33 cellular contexts compared by ENCODE assay signal in genomic region chr6:43420012-43420411, GRCh38. TPM values are rescaled to one million over a fixed set of nuclear protein-coding genes. Genes with fewer than 3 reads are reported as not detected.
A peak's percentile ranks its signal among the peaks of the same experiment; 100 is the strongest.
DNase-seq lines count a peak whose midpoint lies in the region; ATAC-seq, FAIRE-seq and TF ChIP-seq lines count a peak whose summit lies in the region.
"Had no signal": no experiment of that assay in that cellular context is flagged by ENCODE, and none has a peak within 500 bp of the region (broad histone marks: within the 10 kb centered on the region; RNA-seq: fewer than 3 reads in every experiment).

No MANE protein-coding gene starts in this region.

- H3K9ac ChIP-seq in K562 (ENCODE audit: insufficient read depth in 1 of 2, low read depth in 2 of 2, low read length in 2 of 2), result no peak overlapping the region
- H3K9ac ChIP-seq: BLaER1; BLaER1 treated with 17β-estradiol and CSF1 and Interleukin-3, amounts not matched to agents 10 nM and 100 nM had no signal

- no peak overlapping the region for H3K4me2 ChIP-seq in K562 (ENCODE audit: insufficient read depth, low read length)
- H3K4me2 ChIP-seq: A549; BLaER1; BLaER1 treated with 17β-estradiol and CSF1 and Interleukin-3, amounts not matched to agents 10 nM and 100 nM had no signal

- H3K4me1 Mint-ChIP-seq in activated naive CD4-positive, alpha-beta T cell treated with anti-CD3 and anti-CD28 coated beads, Interleukin-2, amount 50 U/mL, for 24 hours, result no peaks in the 10 kb centered on the region
- H3K4me1 Mint-ChIP-seq in T-helper 17 cell, result no peaks in the 10 kb centered on the region
- H3K4me1 Mint-ChIP-seq: B cell; CD14-positive monocyte; CD4-positive, alpha-beta memory T cell; CD4-positive, CD25-positive, alpha-beta regulatory T cell; CD8-positive, alpha-beta memory T cell had no signal

- no peak overlapping the region for H3K4me3 Mint-ChIP-seq in activated naive CD4-positive, alpha-beta T cell treated with anti-CD3 and anti-CD28 coated beads, Interleukin-2, amount 50 U/mL, for 24 hours
- no peak overlapping the region for H3K4me3 Mint-ChIP-seq in T-helper 17 cell
- H3K4me3 Mint-ChIP-seq: B cell; CD14-positive monocyte; CD4-positive, alpha-beta memory T cell; CD4-positive, alpha-beta T cell; CD4-positive, CD25-positive, alpha-beta regulatory T cell; CD8-positive, alpha-beta memory T cell; CD8-positive, alpha-beta T cell had no signal

- no peaks in the 10 kb centered on the region for H3K27me3 Mint-ChIP-seq in activated naive CD4-positive, alpha-beta T cell treated with anti-CD3 and anti-CD28 coated beads, Interleukin-2, amount 50 U/mL, for 24 hours
- H3K27me3 Mint-ChIP-seq in T-helper 17 cell, result no peaks in the 10 kb centered on the region
- H3K27me3 Mint-ChIP-seq: CD4-positive, alpha-beta T cell had no signal

- no peaks in the 10 kb centered on the region for H3K36me3 ChIP-seq in K562 (ENCODE audit: control insufficient read depth, insufficient read depth, low read length)
- H3K36me3 ChIP-seq: BE2C; BLaER1; BLaER1 treated with 17β-estradiol and CSF1 and Interleukin-3, amounts not matched to agents 10 nM and 100 nM had no signal

- no peak for FAIRE-seq in K562 (lab: Jason Lieb, UNC)
- FAIRE-seq: A204.1, A549, D721Med had no signal

- H3K27ac ChIP-seq in K562 (ENCODE audit: extremely low read depth, low read depth, low read length), result no peak overlapping the region
- H3K27ac ChIP-seq: 22Rv1; A549; BLaER1; BLaER1 treated with 17β-estradiol and CSF1 and Interleukin-3, amounts not matched to agents 10 nM and 100 nM; C4-2B had no signal

- no peaks in the 10 kb centered on the region for H3K9me3 Mint-ChIP-seq in activated naive CD4-positive, alpha-beta T cell treated with anti-CD3 and anti-CD28 coated beads, Interleukin-2, amount 50 U/mL, for 24 hours
- H3K9me3 Mint-ChIP-seq: CD4-positive, alpha-beta memory T cell; CD4-positive, alpha-beta T cell; CD8-positive, alpha-beta memory T cell; CD8-positive, alpha-beta T cell had no signal

- CTCF ChIA-PET in K562 (lab: Yijun Ruan, JAX; ENCODE audit: low intra/inter-chr PET ratio), result no interaction called here

- in situ Hi-C loops in K562 (cut with MboI), result no loop called here

- ATAC-seq in K562 (no peak), T-helper 17 cell (no peak)
- ATAC-seq: A549; CD8-positive, alpha-beta T cell had no signal

- H3K9me3 ChIP-seq in K562 (replicated peaks; ENCODE audit: control insufficient read depth, insufficient read depth, low read depth, low read length) (peaks cover 3% of the 10 kb centered on the region; the same call in 1 of the 2 replicates), T-helper 17 cell (ENCODE audit: control insufficient read depth, low read length, poor library complexity, severe bottlenecking) (no peaks in the 10 kb centered on the region)
- H3K9me3 ChIP-seq: A549, BE2C had no signal

- H3K27ac Mint-ChIP-seq in activated naive CD4-positive, alpha-beta T cell treated with anti-CD3 and anti-CD28 coated beads, Interleukin-2, amount 50 U/mL, for 24 hours, result peak overlapping the region; percentile 43
- no peak overlapping the region for H3K27ac Mint-ChIP-seq in T-helper 17 cell
- H3K27ac Mint-ChIP-seq: B cell; CD14-positive monocyte; CD4-positive, alpha-beta T cell; CD8-positive, alpha-beta memory T cell; CD8-positive, alpha-beta T cell had no signal

- WGBS in K562 (ENCODE audit: insufficient coverage, low coverage, missing lambda C conversion rate), result 20% methylated on average over 3 of the region's 3 CpGs

- no peak for TF ChIP-seq POLR2A in K562 (conservative IDR thresholded peaks at IDR 0.05)

- peaks cover 4 to 5% of the 10 kb centered on the region in 2 experiments; a peak in 2 of 5 replicates for H3K27me3 ChIP-seq in K562 (ENCODE audit: control insufficient read depth in 2 of 2, insufficient read depth in 2 of 2, low read length in 2 of 2)
- H3K27me3 ChIP-seq: BLaER1; BLaER1 treated with 17β-estradiol and CSF1 and Interleukin-3, amounts not matched to agents 10 nM and 100 nM had no signal

- no peaks in the 10 kb centered on the region for H3K79me2 ChIP-seq in K562 (ENCODE audit: control insufficient read depth, insufficient read depth, low read length)

- no peak for TF ChIP-seq CTCF in K562 (IDR thresholded peaks at IDR 0.05 in 2 of 3, conservative IDR thresholded peaks at IDR 0.05 in 1 of 3; ENCODE audit: insufficient read depth in 2 of 3, low read depth in 1 of 3, low read length in 3 of 3)

- H3K4me1 ChIP-seq in K562 (replicated peaks in 1 of 2; ENCODE audit: control insufficient read depth in 2 of 2, insufficient read depth in 2 of 2, low read length in 2 of 2), result no peaks in the 10 kb centered on the region
- H3K4me1 ChIP-seq: A549; BE2C; BLaER1; BLaER1 treated with 17β-estradiol and CSF1 and Interleukin-3, amounts not matched to agents 10 nM and 100 nM; Caco-2 had no signal

- H3K4me3 ChIP-seq in K562, result no peak overlapping the region
- H3K4me3 ChIP-seq: A549; BLaER1; BLaER1 treated with 17β-estradiol and CSF1 and Interleukin-3, amounts not matched to agents 10 nM and 100 nM had no signal

- no peak for TF ChIP-seq EP300 in K562 (IDR thresholded peaks at IDR 0.05; ENCODE audit: low read length)

- no peaks in the 10 kb centered on the region for H3K9me1 ChIP-seq in K562 (ENCODE audit: control insufficient read depth, insufficient read depth, low read length)

- H2AFZ ChIP-seq in K562 (ENCODE audit: low read depth, low read length), result no peak overlapping the region

- BruUV-seq in K562 (replicated peaks; lab: Mats Ljungman, UMichigan), result no TSS peak

- no peak for DNase-seq in activated naive CD4-positive, alpha-beta T cell treated with anti-CD3 and anti-CD28 coated beads, Interleukin-2, amount 50 U/mL, for 16 hours
- DNase-seq in K562 (ENCODE audit: extremely low read depth in 1 of 4, low spot score in 3 of 4), result no peak
- no peak for DNase-seq in T-helper 17 cell
- DNase-seq: 8988T; ACHN; AML-193; BE2C; C1 segment of cervical spinal cord; Caco-2; Calu3; CD4-positive, alpha-beta memory T cell; CD4-positive, alpha-beta T cell; CD4-positive, CD25-positive, alpha-beta regulatory T cell; CD8-positive, alpha-beta memory T cell; CD8-positive, alpha-beta T cell; COR-L47; DMS 273 treated with DMSO at 0.1 percent for 48 hours; DMS153; DMS53; DMS79; DMS79 treated with DMSO at 0.1 percent for 48 hours; DND-41; EL had no signal

- TF ChIP-seq RAD21 in K562 (CRISPR knock-in tag; conservative IDR thresholded peaks at IDR 0.05 in 1 of 2, IDR thresholded peaks at IDR 0.05 in 1 of 2), result no peak

- POLR2A ChIA-PET in K562 (lab: Yijun Ruan, JAX), result no interaction called here

- intact Hi-C loops in K562 (cut with micrococcal nuclease), result no loop called here

- no peaks in the 10 kb centered on the region for H4K20me1 ChIP-seq in K562 (replicated peaks; ENCODE audit: control insufficient read depth, insufficient read depth, low read length)
- H4K20me1 ChIP-seq: BLaER1; BLaER1 treated with 17β-estradiol and CSF1 and Interleukin-3, amounts not matched to agents 10 nM and 100 nM had no signal

- no peaks in the 10 kb centered on the region for H3K36me3 Mint-ChIP-seq in activated naive CD4-positive, alpha-beta T cell treated with anti-CD3 and anti-CD28 coated beads, Interleukin-2, amount 50 U/mL, for 24 hours
- no peaks in the 10 kb centered on the region for H3K36me3 Mint-ChIP-seq in T-helper 17 cell (ENCODE audit: low read depth)
- H3K36me3 Mint-ChIP-seq: CD14-positive monocyte; CD4-positive, alpha-beta memory T cell; CD4-positive, CD25-positive, alpha-beta regulatory T cell; CD8-positive, alpha-beta memory T cell; CD8-positive, alpha-beta T cell had no signal

RNA-seq across cellular contexts. Expression of gene ABCC10, which starts 7.3 kb away (rescaled TPM):
- total RNA-seq in K562 (2011; cell fraction: chromatin; rRNA removed; ENCODE audit: low replicate concordance), result 98.1 and 219 TPM in 2 replicates
- total RNA-seq in K562 (2011; cell fraction: nucleolus; rRNA removed), result 108 and 125 TPM in 2 replicates
- 89.8 and 98.2 TPM in 2 replicates for total RNA-seq in K562 (2011; cell fraction: nucleoplasm; rRNA removed)
- total RNA-seq in K562 (2014; rRNA removed) (16.5 and 20.4 TPM in 2 replicates), K562 (2014; rRNA removed; fragmentation: Illumina TruSeq; extraction: Trizol) (6.8 and 10.5 TPM in 2 replicates), K562 (2015; rRNA removed; fragmentation: Illumina TruSeq; extraction: Trizol) (13.4 TPM in 2 replicates), K562 (2021) (28.4 and 29.1 TPM in 2 replicates), T-helper 17 cell (10 to 100 TPM; 51.0 to 70.7 TPM)
- polyA plus RNA-seq in K562 (2011; rRNA removed) (13.7 and 23.5 TPM in 2 replicates), K562 (2014; fragmentation: Illumina TruSeq; extraction: Trizol) (21.3 and 25.8 TPM in 2 replicates), K562 (2014; fragmentation: Nextera tagmentation; extraction: Ambion mirVana) (1 to 10 TPM; 2.4 to 2.6 TPM), K562 (2014; rRNA removed) (21.7 and 21.8 TPM in 2 replicates)
- 13.8 and 24.4 TPM in 2 replicates for polyA plus RNA-seq in K562 (2011; cell fraction: cytosol; rRNA removed)
- polyA plus RNA-seq in K562 (2011; cell fraction: nucleus; rRNA removed), result 79.9 and 89.8 TPM in 2 replicates
- 19.5 and 28.6 TPM in 2 replicates for polyA plus RNA-seq in K562 (2012)
- 11.0 and 11.4 TPM in 2 replicates for polyA minus RNA-seq in K562 (2011; rRNA and poly(A)+ RNA removed)
- 15.0 and 21.0 TPM in 2 replicates for polyA minus RNA-seq in K562 (2011; cell fraction: cytosol; rRNA and poly(A)+ RNA removed)
- 16.6 and 23.7 TPM in 2 replicates for polyA minus RNA-seq in K562 (2011; cell fraction: nucleus; rRNA and poly(A)+ RNA removed)

RNA-seq across cellular contexts. Expression of gene DLK2, which starts 35.3 kb away (rescaled TPM):
- total RNA-seq in K562 (2011; cell fraction: chromatin; rRNA removed; ENCODE audit: low replicate concordance), result 0.30 and 1.3 TPM in 2 replicates
- total RNA-seq in K562 (2011; cell fraction: nucleolus; rRNA removed), result 2.2 and 3.3 TPM in 2 replicates
- 1.9 and 2.0 TPM in 2 replicates for total RNA-seq in K562 (2011; cell fraction: nucleoplasm; rRNA removed)
- total RNA-seq in K562 (2014; rRNA removed), result 0.23 and 0.29 TPM in 2 replicates
- total RNA-seq in K562 (2014; rRNA removed; fragmentation: Illumina TruSeq; extraction: Trizol), result not detected in 2 replicates
- total RNA-seq in K562 (2015; rRNA removed; fragmentation: Illumina TruSeq; extraction: Trizol), result 0.11 TPM in 1 of 2 replicates, not detected in the other
- total RNA-seq in K562 (2021), result 0.36 and 0.53 TPM in 2 replicates
- polyA plus RNA-seq in K562 (2011; rRNA removed), result 0.35 and 0.74 TPM in 2 replicates
- polyA plus RNA-seq in K562 (2011; cell fraction: cytosol; rRNA removed), result 1.0 and 1.8 TPM in 2 replicates
- 0.87 and 1.3 TPM in 2 replicates for polyA plus RNA-seq in K562 (2011; cell fraction: nucleus; rRNA removed)
- 0.59 and 0.60 TPM in 2 replicates for polyA plus RNA-seq in K562 (2012)
- 0.16 and 0.37 TPM in 2 replicates for polyA plus RNA-seq in K562 (2014; fragmentation: Illumina TruSeq; extraction: Trizol)
- polyA plus RNA-seq in K562 (2014; fragmentation: Nextera tagmentation; extraction: Ambion mirVana), result not detected
- polyA plus RNA-seq in K562 (2014; rRNA removed), result 0.45 and 0.65 TPM in 2 replicates
- polyA minus RNA-seq in K562 (2011; rRNA and poly(A)+ RNA removed), result 0.25 and 0.27 TPM in 2 replicates
- polyA minus RNA-seq in K562 (2011; cell fraction: cytosol; rRNA and poly(A)+ RNA removed), result not detected in 2 replicates
- 0.13 and 0.44 TPM in 2 replicates for polyA minus RNA-seq in K562 (2011; cell fraction: nucleus; rRNA and poly(A)+ RNA removed)
- under 1 TPM; 0.25 to 0.89 TPM for total RNA-seq in T-helper 17 cell
- total RNA-seq: B cell had no signal
- polyA plus RNA-seq: CD14-positive monocyte had no signal

RNA-seq across cellular contexts. Expression of gene ZNF318, which starts 50.6 kb away (rescaled TPM):
- 31.3 and 42.8 TPM in 2 replicates for total RNA-seq in K562 (2011; cell fraction: chromatin; rRNA removed; ENCODE audit: low replicate concordance)
- total RNA-seq in K562 (2011; cell fraction: nucleolus; rRNA removed), result 14.2 and 16.4 TPM in 2 replicates
- 17.2 and 19.3 TPM in 2 replicates for total RNA-seq in K562 (2011; cell fraction: nucleoplasm; rRNA removed)
- total RNA-seq in K562 (2014; rRNA removed) (7.9 and 10.2 TPM in 2 replicates), K562 (2014; rRNA removed; fragmentation: Illumina TruSeq; extraction: Trizol) (7.5 and 8.6 TPM in 2 replicates), K562 (2015; rRNA removed; fragmentation: Illumina TruSeq; extraction: Trizol) (8.4 and 9.2 TPM in 2 replicates), K562 (2021) (16.9 and 17.8 TPM in 2 replicates), T-helper 17 cell (10 to 100 TPM; 22.5 to 24.0 TPM)
- polyA plus RNA-seq in K562 (2011; rRNA removed) (19.0 and 24.6 TPM in 2 replicates), K562 (2014; fragmentation: Illumina TruSeq; extraction: Trizol) (15.5 and 17.5 TPM in 2 replicates), K562 (2014; fragmentation: Nextera tagmentation; extraction: Ambion mirVana) (1 to 10 TPM; 3.2 to 3.6 TPM), K562 (2014; rRNA removed) (8.7 and 9.7 TPM in 2 replicates)
- 18.0 and 21.3 TPM in 2 replicates for polyA plus RNA-seq in K562 (2011; cell fraction: cytosol; rRNA removed)
- polyA plus RNA-seq in K562 (2011; cell fraction: nucleus; rRNA removed), result 35.5 and 47.6 TPM in 2 replicates
- polyA plus RNA-seq in K562 (2012), result 13.6 and 14.5 TPM in 2 replicates
- polyA minus RNA-seq in K562 (2011; rRNA and poly(A)+ RNA removed), result 36.5 and 39.7 TPM in 2 replicates
- 26.8 and 29.1 TPM in 2 replicates for polyA minus RNA-seq in K562 (2011; cell fraction: cytosol; rRNA and poly(A)+ RNA removed)
- polyA minus RNA-seq in K562 (2011; cell fraction: nucleus; rRNA and poly(A)+ RNA removed), result 13.2 and 26.0 TPM in 2 replicates

RNA-seq across cellular contexts. Expression of gene TJAP1, which starts 57.4 kb away (rescaled TPM):
- total RNA-seq in K562 (2011; cell fraction: chromatin; rRNA removed; ENCODE audit: low replicate concordance), result 43.2 and 99.7 TPM in 2 replicates
- 41.3 and 52.0 TPM in 2 replicates for total RNA-seq in K562 (2011; cell fraction: nucleolus; rRNA removed)
- total RNA-seq in K562 (2011; cell fraction: nucleoplasm; rRNA removed), result 55.1 and 68.1 TPM in 2 replicates
- total RNA-seq in K562 (2014; rRNA removed) (17.0 and 23.1 TPM in 2 replicates), K562 (2014; rRNA removed; fragmentation: Illumina TruSeq; extraction: Trizol) (7.2 TPM in 2 replicates), K562 (2015; rRNA removed; fragmentation: Illumina TruSeq; extraction: Trizol) (11.1 and 11.2 TPM in 2 replicates), K562 (2021) (25.4 and 35.8 TPM in 2 replicates), T-helper 17 cell (10 to 100 TPM; 33.2 to 36.3 TPM)
- polyA plus RNA-seq in K562 (2011; rRNA removed) (16.2 and 25.3 TPM in 2 replicates), K562 (2014; fragmentation: Illumina TruSeq; extraction: Trizol) (17.0 and 21.3 TPM in 2 replicates), K562 (2014; fragmentation: Nextera tagmentation; extraction: Ambion mirVana) (under 1 TPM; 0.06 to 0.29 TPM), K562 (2014; rRNA removed) (24.2 and 31.1 TPM in 2 replicates)
- polyA plus RNA-seq in K562 (2011; cell fraction: cytosol; rRNA removed), result 16.2 and 19.2 TPM in 2 replicates
- 92.6 and 107 TPM in 2 replicates for polyA plus RNA-seq in K562 (2011; cell fraction: nucleus; rRNA removed)
- 19.6 and 33.5 TPM in 2 replicates for polyA plus RNA-seq in K562 (2012)
- 11.2 and 14.6 TPM in 2 replicates for polyA minus RNA-seq in K562 (2011; rRNA and poly(A)+ RNA removed)
- 8.1 and 9.8 TPM in 2 replicates for polyA minus RNA-seq in K562 (2011; cell fraction: cytosol; rRNA and poly(A)+ RNA removed)
- polyA minus RNA-seq in K562 (2011; cell fraction: nucleus; rRNA and poly(A)+ RNA removed), result 16.6 and 17.1 TPM in 2 replicates
